In the genomic region with DNA sequence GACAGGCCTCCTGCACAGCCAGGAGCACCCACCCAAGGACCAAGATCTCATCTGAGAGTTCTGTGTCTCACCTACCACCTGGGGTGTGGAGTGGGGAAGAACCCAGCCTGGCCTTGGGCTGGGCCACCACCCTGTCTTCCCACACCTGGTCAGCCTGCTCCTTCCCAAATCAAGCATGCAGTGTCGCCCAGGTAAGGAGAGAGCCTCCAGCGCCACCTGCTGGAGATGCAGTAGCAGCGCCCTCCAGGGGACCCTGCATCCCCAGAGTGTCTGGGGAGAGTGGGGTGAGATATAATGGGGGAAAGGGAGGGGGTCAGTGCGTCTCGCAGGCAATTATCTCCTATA, we compare ENCODE assay signal across 1 cellular context.
TF ChIP-seq lines count a peak whose summit lies in the region.

No MANE protein-coding gene starts in this region.

TF ChIP-seq in K562, 482 proteins besides CTCF, POLR2A, EP300 and RAD21 (continued from another document and continues in another):
- TF ChIP-seq, protein P1, sequence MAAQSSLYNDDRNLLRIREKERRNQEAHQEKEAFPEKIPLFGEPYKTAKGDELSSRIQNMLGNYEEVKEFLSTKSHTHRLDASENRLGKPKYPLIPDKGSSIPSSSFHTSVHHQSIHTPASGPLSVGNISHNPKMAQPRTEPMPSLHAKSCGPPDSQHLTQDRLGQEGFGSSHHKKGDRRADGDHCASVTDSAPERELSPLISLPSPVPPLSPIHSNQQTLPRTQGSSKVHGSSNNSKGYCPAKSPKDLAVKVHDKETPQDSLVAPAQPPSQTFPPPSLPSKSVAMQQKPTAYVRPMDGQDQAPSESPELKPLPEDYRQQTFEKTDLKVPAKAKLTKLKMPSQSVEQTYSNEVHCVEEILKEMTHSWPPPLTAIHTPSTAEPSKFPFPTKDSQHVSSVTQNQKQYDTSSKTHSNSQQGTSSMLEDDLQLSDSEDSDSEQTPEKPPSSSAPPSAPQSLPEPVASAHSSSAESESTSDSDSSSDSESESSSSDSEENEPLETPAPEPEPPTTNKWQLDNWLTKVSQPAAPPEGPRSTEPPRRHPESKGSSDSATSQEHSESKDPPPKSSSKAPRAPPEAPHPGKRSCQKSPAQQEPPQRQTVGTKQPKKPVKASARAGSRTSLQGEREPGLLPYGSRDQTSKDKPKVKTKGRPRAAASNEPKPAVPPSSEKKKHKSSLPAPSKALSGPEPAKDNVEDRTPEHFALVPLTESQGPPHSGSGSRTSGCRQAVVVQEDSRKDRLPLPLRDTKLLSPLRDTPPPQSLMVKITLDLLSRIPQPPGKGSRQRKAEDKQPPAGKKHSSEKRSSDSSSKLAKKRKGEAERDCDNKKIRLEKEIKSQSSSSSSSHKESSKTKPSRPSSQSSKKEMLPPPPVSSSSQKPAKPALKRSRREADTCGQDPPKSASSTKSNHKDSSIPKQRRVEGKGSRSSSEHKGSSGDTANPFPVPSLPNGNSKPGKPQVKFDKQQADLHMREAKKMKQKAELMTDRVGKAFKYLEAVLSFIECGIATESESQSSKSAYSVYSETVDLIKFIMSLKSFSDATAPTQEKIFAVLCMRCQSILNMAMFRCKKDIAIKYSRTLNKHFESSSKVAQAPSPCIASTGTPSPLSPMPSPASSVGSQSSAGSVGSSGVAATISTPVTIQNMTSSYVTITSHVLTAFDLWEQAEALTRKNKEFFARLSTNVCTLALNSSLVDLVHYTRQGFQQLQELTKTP (IDR thresholded peaks at IDR 0.05; ENCODE audit: low read depth in 1 of 2, partially characterized antibody in 2 of 2): no peak
- TF ChIP-seq, protein P2, sequence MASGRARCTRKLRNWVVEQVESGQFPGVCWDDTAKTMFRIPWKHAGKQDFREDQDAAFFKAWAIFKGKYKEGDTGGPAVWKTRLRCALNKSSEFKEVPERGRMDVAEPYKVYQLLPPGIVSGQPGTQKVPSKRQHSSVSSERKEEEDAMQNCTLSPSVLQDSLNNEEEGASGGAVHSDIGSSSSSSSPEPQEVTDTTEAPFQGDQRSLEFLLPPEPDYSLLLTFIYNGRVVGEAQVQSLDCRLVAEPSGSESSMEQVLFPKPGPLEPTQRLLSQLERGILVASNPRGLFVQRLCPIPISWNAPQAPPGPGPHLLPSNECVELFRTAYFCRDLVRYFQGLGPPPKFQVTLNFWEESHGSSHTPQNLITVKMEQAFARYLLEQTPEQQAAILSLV (tag; IDR thresholded peaks at IDR 0.05): no peak
- TF ChIP-seq ZNF696 (CRISPR knock-in tag; conservative IDR thresholded peaks at IDR 0.05) (no peak), SMARCC2 (IDR thresholded peaks at IDR 0.05; ENCODE audit: low read depth) (no peak), CHD1 (IDR thresholded peaks at IDR 0.05; ENCODE audit: low read length) (no peak), ELF2 (CRISPR knock-in tag; IDR thresholded peaks at IDR 0.05) (no peak), CBX2 (IDR thresholded peaks at IDR 0.05; ENCODE audit: insufficient read depth, low read length, poor library complexity, severe bottlenecking) (no peak), NCOA1 (IDR thresholded peaks at IDR 0.05; ENCODE audit: low read depth) (no peak), ZNF12 (CRISPR knock-in tag; IDR thresholded peaks at IDR 0.05) (no peak), ZNF586 (CRISPR knock-in tag; conservative IDR thresholded peaks at IDR 0.05) (no peak), ZNF263 (CRISPR knock-in tag; IDR thresholded peaks at IDR 0.05; ENCODE audit: borderline replicate concordance) (peak; percentile 29; the same call in 1 of the 2 replicates), ETS2 (tag; IDR thresholded peaks at IDR 0.05; ENCODE audit: borderline replicate concordance, poor library complexity, severe bottlenecking) (no peak), ZNF77 (CRISPR knock-in tag; IDR thresholded peaks at IDR 0.05) (no peak), CREB1 (IDR thresholded peaks at IDR 0.05) (no peak), CREB1 (CRISPR knock-in tag; IDR thresholded peaks at IDR 0.05) (no peak), SRSF7 (optimal IDR thresholded peaks at IDR 0.05; ENCODE audit: low read depth, low read length) (no peak), ZNF830 (CRISPR knock-in tag; IDR thresholded peaks at IDR 0.05) (no peak), DMBX1 (CRISPR knock-in tag; IDR thresholded peaks at IDR 0.05; ENCODE audit: borderline replicate concordance) (no peak)
- TF ChIP-seq, protein P3, sequence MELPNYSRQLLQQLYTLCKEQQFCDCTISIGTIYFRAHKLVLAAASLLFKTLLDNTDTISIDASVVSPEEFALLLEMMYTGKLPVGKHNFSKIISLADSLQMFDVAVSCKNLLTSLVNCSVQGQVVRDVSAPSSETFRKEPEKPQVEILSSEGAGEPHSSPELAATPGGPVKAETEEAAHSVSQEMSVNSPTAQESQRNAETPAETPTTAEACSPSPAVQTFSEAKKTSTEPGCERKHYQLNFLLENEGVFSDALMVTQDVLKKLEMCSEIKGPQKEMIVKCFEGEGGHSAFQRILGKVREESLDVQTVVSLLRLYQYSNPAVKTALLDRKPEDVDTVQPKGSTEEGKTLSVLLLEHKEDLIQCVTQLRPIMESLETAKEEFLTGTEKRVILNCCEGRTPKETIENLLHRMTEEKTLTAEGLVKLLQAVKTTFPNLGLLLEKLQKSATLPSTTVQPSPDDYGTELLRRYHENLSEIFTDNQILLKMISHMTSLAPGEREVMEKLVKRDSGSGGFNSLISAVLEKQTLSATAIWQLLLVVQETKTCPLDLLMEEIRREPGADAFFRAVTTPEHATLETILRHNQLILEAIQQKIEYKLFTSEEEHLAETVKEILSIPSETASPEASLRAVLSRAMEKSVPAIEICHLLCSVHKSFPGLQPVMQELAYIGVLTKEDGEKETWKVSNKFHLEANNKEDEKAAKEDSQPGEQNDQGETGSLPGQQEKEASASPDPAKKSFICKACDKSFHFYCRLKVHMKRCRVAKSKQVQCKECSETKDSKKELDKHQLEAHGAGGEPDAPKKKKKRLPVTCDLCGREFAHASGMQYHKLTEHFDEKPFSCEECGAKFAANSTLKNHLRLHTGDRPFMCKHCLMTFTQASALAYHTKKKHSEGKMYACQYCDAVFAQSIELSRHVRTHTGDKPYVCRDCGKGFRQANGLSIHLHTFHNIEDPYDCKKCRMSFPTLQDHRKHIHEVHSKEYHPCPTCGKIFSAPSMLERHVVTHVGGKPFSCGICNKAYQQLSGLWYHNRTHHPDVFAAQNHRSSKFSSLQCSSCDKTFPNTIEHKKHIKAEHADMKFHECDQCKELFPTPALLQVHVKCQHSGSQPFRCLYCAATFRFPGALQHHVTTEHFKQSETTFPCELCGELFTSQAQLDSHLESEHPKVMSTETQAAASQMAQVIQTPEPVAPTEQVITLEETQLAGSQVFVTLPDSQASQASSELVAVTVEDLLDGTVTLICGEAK (IDR thresholded peaks at IDR 0.05): no peak
- TF ChIP-seq, protein P3 (CRISPR knock-in tag; IDR thresholded peaks at IDR 0.05): no peak
- TF ChIP-seq, protein P4, sequence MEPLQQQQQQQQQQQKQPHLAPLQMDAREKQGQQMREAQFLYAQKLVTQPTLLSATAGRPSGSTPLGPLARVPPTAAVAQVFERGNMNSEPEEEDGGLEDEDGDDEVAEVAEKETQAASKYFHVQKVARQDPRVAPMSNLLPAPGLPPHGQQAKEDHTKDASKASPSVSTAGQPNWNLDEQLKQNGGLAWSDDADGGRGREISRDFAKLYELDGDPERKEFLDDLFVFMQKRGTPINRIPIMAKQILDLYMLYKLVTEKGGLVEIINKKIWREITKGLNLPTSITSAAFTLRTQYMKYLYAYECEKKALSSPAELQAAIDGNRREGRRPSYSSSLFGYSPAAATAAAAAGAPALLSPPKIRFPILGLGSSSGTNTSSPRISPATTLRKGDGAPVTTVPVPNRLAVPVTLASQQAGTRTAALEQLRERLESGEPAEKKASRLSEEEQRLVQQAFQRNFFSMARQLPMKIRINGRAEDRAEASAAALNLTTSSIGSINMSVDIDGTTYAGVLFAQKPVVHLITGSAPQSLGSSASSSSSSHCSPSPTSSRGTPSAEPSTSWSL (CRISPR knock-in tag; IDR thresholded peaks at IDR 0.05; ENCODE audit: borderline replicate concordance): no peak
- TF ChIP-seq, protein P5, sequence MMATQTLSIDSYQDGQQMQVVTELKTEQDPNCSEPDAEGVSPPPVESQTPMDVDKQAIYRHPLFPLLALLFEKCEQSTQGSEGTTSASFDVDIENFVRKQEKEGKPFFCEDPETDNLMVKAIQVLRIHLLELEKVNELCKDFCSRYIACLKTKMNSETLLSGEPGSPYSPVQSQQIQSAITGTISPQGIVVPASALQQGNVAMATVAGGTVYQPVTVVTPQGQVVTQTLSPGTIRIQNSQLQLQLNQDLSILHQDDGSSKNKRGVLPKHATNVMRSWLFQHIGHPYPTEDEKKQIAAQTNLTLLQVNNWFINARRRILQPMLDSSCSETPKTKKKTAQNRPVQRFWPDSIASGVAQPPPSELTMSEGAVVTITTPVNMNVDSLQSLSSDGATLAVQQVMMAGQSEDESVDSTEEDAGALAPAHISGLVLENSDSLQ (IDR thresholded peaks at IDR 0.05): no peak
- TF ChIP-seq, protein P6, sequence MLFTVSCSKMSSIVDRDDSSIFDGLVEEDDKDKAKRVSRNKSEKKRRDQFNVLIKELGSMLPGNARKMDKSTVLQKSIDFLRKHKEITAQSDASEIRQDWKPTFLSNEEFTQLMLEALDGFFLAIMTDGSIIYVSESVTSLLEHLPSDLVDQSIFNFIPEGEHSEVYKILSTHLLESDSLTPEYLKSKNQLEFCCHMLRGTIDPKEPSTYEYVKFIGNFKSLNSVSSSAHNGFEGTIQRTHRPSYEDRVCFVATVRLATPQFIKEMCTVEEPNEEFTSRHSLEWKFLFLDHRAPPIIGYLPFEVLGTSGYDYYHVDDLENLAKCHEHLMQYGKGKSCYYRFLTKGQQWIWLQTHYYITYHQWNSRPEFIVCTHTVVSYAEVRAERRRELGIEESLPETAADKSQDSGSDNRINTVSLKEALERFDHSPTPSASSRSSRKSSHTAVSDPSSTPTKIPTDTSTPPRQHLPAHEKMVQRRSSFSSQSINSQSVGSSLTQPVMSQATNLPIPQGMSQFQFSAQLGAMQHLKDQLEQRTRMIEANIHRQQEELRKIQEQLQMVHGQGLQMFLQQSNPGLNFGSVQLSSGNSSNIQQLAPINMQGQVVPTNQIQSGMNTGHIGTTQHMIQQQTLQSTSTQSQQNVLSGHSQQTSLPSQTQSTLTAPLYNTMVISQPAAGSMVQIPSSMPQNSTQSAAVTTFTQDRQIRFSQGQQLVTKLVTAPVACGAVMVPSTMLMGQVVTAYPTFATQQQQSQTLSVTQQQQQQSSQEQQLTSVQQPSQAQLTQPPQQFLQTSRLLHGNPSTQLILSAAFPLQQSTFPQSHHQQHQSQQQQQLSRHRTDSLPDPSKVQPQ (CRISPR knock-in tag; IDR thresholded peaks at IDR 0.05; ENCODE audit: borderline replicate concordance): no peak
- TF ChIP-seq, protein P7, sequence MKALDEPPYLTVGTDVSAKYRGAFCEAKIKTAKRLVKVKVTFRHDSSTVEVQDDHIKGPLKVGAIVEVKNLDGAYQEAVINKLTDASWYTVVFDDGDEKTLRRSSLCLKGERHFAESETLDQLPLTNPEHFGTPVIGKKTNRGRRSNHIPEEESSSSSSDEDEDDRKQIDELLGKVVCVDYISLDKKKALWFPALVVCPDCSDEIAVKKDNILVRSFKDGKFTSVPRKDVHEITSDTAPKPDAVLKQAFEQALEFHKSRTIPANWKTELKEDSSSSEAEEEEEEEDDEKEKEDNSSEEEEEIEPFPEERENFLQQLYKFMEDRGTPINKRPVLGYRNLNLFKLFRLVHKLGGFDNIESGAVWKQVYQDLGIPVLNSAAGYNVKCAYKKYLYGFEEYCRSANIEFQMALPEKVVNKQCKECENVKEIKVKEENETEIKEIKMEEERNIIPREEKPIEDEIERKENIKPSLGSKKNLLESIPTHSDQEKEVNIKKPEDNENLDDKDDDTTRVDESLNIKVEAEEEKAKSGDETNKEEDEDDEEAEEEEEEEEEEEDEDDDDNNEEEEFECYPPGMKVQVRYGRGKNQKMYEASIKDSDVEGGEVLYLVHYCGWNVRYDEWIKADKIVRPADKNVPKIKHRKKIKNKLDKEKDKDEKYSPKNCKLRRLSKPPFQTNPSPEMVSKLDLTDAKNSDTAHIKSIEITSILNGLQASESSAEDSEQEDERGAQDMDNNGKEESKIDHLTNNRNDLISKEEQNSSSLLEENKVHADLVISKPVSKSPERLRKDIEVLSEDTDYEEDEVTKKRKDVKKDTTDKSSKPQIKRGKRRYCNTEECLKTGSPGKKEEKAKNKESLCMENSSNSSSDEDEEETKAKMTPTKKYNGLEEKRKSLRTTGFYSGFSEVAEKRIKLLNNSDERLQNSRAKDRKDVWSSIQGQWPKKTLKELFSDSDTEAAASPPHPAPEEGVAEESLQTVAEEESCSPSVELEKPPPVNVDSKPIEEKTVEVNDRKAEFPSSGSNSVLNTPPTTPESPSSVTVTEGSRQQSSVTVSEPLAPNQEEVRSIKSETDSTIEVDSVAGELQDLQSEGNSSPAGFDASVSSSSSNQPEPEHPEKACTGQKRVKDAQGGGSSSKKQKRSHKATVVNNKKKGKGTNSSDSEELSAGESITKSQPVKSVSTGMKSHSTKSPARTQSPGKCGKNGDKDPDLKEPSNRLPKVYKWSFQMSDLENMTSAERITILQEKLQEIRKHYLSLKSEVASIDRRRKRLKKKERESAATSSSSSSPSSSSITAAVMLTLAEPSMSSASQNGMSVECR (CRISPR knock-in tag; IDR thresholded peaks at IDR 0.05): no peak
- TF ChIP-seq, protein P8, sequence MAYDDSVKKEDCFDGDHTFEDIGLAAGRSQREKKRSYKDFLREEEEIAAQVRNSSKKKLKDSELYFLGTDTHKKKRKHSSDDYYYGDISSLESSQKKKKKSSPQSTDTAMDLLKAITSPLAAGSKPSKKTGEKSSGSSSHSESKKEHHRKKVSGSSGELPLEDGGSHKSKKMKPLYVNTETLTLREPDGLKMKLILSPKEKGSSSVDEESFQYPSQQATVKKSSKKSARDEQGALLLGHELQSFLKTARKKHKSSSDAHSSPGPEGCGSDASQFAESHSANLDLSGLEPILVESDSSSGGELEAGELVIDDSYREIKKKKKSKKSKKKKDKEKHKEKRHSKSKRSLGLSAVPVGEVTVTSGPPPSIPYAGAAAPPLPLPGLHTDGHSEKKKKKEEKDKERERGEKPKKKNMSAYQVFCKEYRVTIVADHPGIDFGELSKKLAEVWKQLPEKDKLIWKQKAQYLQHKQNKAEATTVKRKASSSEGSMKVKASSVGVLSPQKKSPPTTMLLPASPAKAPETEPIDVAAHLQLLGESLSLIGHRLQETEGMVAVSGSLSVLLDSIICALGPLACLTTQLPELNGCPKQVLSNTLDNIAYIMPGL (CRISPR knock-in tag; IDR thresholded peaks at IDR 0.05): no peak
